Comparison of ENCODE assay signal across 17 cellular contexts in the genomic region with DNA sequence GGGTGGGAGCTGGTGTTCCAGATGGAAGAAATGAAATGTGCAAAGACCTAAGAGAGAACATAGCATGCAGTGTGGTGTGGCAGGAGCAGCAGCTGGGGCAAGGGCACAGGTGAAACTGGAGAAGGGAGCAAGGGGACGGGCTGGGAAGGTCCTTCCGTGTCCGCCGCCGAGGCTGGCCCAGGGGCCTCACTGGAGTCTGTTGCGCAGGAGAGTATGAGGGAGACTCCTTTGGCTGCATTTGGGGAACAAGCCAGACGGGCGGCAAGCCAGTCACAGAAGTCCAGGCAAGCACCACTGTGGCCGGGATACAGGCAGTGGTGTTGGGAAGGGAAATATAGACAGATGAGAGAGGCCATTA.
DNase-seq lines count a peak whose midpoint lies in the region; ATAC-seq and TF ChIP-seq lines count a peak whose summit lies in the region.
"Had no signal": no experiment of that assay in that cellular context is flagged by ENCODE, and none has a peak within 500 bp of the region (broad histone marks: within the 10 kb centered on the region; RNA-seq: fewer than 3 reads in every experiment).

No MANE protein-coding gene starts in this region.

- DNase-seq in activated naive CD4-positive, alpha-beta T cell (lab: John Stamatoyannopoulos, UW): no peak
- no peak for DNase-seq in activated B cell treated with CpG ODN at 0.5 μM for 24 hours
- DNase-seq in naive thymus-derived CD4-positive, alpha-beta T cell: no peak
- no peak for DNase-seq in stimulated activated effector memory CD8-positive, alpha-beta T cell treated with anti-CD3 and anti-CD28 coated beads, Interleukin-12 subunit alpha, Interleukin-12 subunit beta, amount 100 ng/mL, for 72 hours (ENCODE audit: low spot score in 2 of 2)
- no peak for DNase-seq in RPMI8226
- no peak for DNase-seq in HUDEP-2 (lab: John Stamatoyannopoulos, UW; ENCODE audit: unreplicated experiment in 76 of 76)
- no peak for DNase-seq in GM23338 (ENCODE audit: low spot score)
- DNase-seq: DND-41, GF-D8, NCI-H1417, NCI-H1930, NCI-H2171, NCI-H774, Peyer's patch had no signal

- no peak overlapping the region for H3K27ac Mint-ChIP-seq in activated naive CD4-positive, alpha-beta T cell treated with anti-CD3 and anti-CD28 coated beads, Interleukin-2, amount 50 U/mL, for 24 hours
- H3K27ac Mint-ChIP-seq in activated B cell treated with CpG ODN at 0.5 μM for 24 hours (peak overlapping the region; percentile 15), GM23338 (no peak overlapping the region)
- H3K27ac Mint-ChIP-seq in naive thymus-derived CD4-positive, alpha-beta T cell: peak overlapping the region in 2 of 9 donors; percentile 25 to 86
- H3K27ac Mint-ChIP-seq in stimulated activated effector memory CD8-positive, alpha-beta T cell treated with anti-CD3 and anti-CD28 coated beads, Interleukin-12 subunit alpha, Interleukin-12 subunit beta, amount 100 ng/mL, for 72 hours: peak overlapping the region; percentile 65
- H3K27ac Mint-ChIP-seq: CD14-positive monocyte had no signal

- POLR2A ChIA-PET in activated B cell treated with CpG ODN at 0.5 μM for 24 hours (lab: Charles Lee): interaction anchor here (1.0 kb wide), 1 partner anchor 313 kb away, joined by 3 read pairs; no protein-coding TSS in a partner anchor
- POLR2A ChIA-PET in naive thymus-derived CD4-positive, alpha-beta T cell (lab: Charles Lee): no interaction called here

- no peaks in the 10 kb centered on the region for H3K27me3 Mint-ChIP-seq in activated naive CD4-positive, alpha-beta T cell treated with anti-CD3 and anti-CD28 coated beads, Interleukin-2, amount 50 U/mL, for 24 hours
- H3K27me3 Mint-ChIP-seq in activated B cell treated with CpG ODN at 0.5 μM for 24 hours (no peaks in the 10 kb centered on the region), GM23338 (ENCODE audit: insufficient read depth, low read depth, poor library complexity) (no peaks in the 10 kb centered on the region)
- H3K27me3 Mint-ChIP-seq in naive thymus-derived CD4-positive, alpha-beta T cell: no peaks in the 10 kb centered on the region

- no peaks in the 10 kb centered on the region for H3K9me3 ChIP-seq in naive thymus-derived CD4-positive, alpha-beta T cell (ENCODE audit: control insufficient read depth in 2 of 3, low read length in 3 of 3)
- H3K9me3 ChIP-seq: A549, Peyer's patch had no signal

- intact Hi-C loops in activated B cell treated with CpG ODN at 0.5 μM for 24 hours (cut with micrococcal nuclease): loop anchor here (5.0 kb wide), 1 partner anchor 300 kb away; no protein-coding TSS in a partner anchor
- intact Hi-C loops in naive thymus-derived CD4-positive, alpha-beta T cell (cut with micrococcal nuclease): loop anchor here in 1 of 2 donors (5.0 kb wide), 1 partner anchor 205 kb away; no protein-coding TSS in a partner anchor

- peak overlapping the region; percentile 51 for H3K4me3 Mint-ChIP-seq in activated naive CD4-positive, alpha-beta T cell treated with anti-CD3 and anti-CD28 coated beads, Interleukin-2, amount 50 U/mL, for 24 hours
- H3K4me3 Mint-ChIP-seq in activated B cell treated with CpG ODN at 0.5 μM for 24 hours (no peak overlapping the region), GM23338 (no peak overlapping the region)
- peak overlapping the region in 1 of 10 donors; percentile 56 for H3K4me3 Mint-ChIP-seq in naive thymus-derived CD4-positive, alpha-beta T cell
- no peak overlapping the region for H3K4me3 Mint-ChIP-seq in stimulated activated effector memory CD8-positive, alpha-beta T cell treated with anti-CD3 and anti-CD28 coated beads, Interleukin-12 subunit alpha, Interleukin-12 subunit beta, amount 100 ng/mL, for 72 hours
- H3K4me3 Mint-ChIP-seq: CD14-positive monocyte had no signal

- no peaks in the 10 kb centered on the region for H3F3A ChIP-seq in GM23338 (replicated peaks; ENCODE audit: low read depth)

- no peaks in the 10 kb centered on the region for H3K9me3 Mint-ChIP-seq in activated naive CD4-positive, alpha-beta T cell treated with anti-CD3 and anti-CD28 coated beads, Interleukin-2, amount 50 U/mL, for 24 hours
- H3K9me3 Mint-ChIP-seq in activated B cell treated with CpG ODN at 0.5 μM for 24 hours (no peaks in the 10 kb centered on the region), GM23338 (no peaks in the 10 kb centered on the region)
- H3K9me3 Mint-ChIP-seq in naive thymus-derived CD4-positive, alpha-beta T cell: peaks cover 0 to 2% (median 0%) of the 10 kb centered on the region in 11 donors
- no peaks in the 10 kb centered on the region for H3K9me3 Mint-ChIP-seq in stimulated activated effector memory CD8-positive, alpha-beta T cell treated with anti-CD3 and anti-CD28 coated beads, Interleukin-12 subunit alpha, Interleukin-12 subunit beta, amount 100 ng/mL, for 72 hours
- H3K9me3 Mint-ChIP-seq: CD14-positive monocyte had no signal

- no peak for ATAC-seq in activated B cell treated with CpG ODN at 0.5 μM for 24 hours (ENCODE audit: low read depth)
- ATAC-seq in naive thymus-derived CD4-positive, alpha-beta T cell: no peak
- ATAC-seq in stimulated activated effector memory CD8-positive, alpha-beta T cell treated with anti-CD3 and anti-CD28 coated beads, Interleukin-12 subunit alpha, Interleukin-12 subunit beta, amount 100 ng/mL, for 72 hours: no peak
- ATAC-seq in GM23338: no peak
- ATAC-seq: A549 had no signal

- H3K79me2 ChIP-seq in GM23338 (replicated peaks; ENCODE audit: insufficient read depth): no peaks in the 10 kb centered on the region

- peaks cover 45% of the 10 kb centered on the region for H3K4me1 Mint-ChIP-seq in activated naive CD4-positive, alpha-beta T cell treated with anti-CD3 and anti-CD28 coated beads, Interleukin-2, amount 50 U/mL, for 24 hours
- H3K4me1 Mint-ChIP-seq in activated B cell treated with CpG ODN at 0.5 μM for 24 hours (peaks cover 6% of the 10 kb centered on the region), GM23338 (peaks cover 4% of the 10 kb centered on the region; the same call in 2 of the 3 replicates)
- H3K4me1 Mint-ChIP-seq in naive thymus-derived CD4-positive, alpha-beta T cell: peaks cover 10 to 53% (median 37%) of the 10 kb centered on the region in 7 donors
- peaks cover 9% of the 10 kb centered on the region for H3K4me1 Mint-ChIP-seq in stimulated activated effector memory CD8-positive, alpha-beta T cell treated with anti-CD3 and anti-CD28 coated beads, Interleukin-12 subunit alpha, Interleukin-12 subunit beta, amount 100 ng/mL, for 72 hours
- H3K4me1 Mint-ChIP-seq: CD14-positive monocyte had no signal

- TF ChIP-seq CTCF in activated B cell treated with CpG ODN at 0.5 μM for 24 hours (IDR thresholded peaks at IDR 0.05) (no peak), GM23338 (conservative IDR thresholded peaks at IDR 0.05; ENCODE audit: low read depth in 2 of 2) (no peak)

- CTCF ChIA-PET in activated B cell treated with CpG ODN at 0.5 μM for 24 hours (lab: Charles Lee): interaction anchor here (3.0 to 3.7 kb wide), 2 partner anchors 245 to 421 kb away, joined by 10 to 18 read pairs; no protein-coding TSS in a partner anchor
- CTCF ChIA-PET in naive thymus-derived CD4-positive, alpha-beta T cell (lab: Charles Lee): interaction anchor here (1.0 to 1.8 kb wide), 2 partner anchors 206 to 382 kb away, joined by 3 to 4 read pairs; no protein-coding TSS in a partner anchor

- peaks cover 0 to 15% of the 10 kb centered on the region in 2 donors for H3K4me1 ChIP-seq in naive thymus-derived CD4-positive, alpha-beta T cell (ENCODE audit: control insufficient read depth in 2 of 2, insufficient read depth in 2 of 2, low read length in 2 of 2)
- H3K4me1 ChIP-seq in GM23338 (ENCODE audit: insufficient read depth): no peaks in the 10 kb centered on the region
- H3K4me1 ChIP-seq: A549, Peyer's patch had no signal

- no peak overlapping the region for H3K4me2 ChIP-seq in GM23338
- H3K4me2 ChIP-seq: A549 had no signal

- no peak overlapping the region for H3K4me3 ChIP-seq in naive thymus-derived CD4-positive, alpha-beta T cell (ENCODE audit: low read length)
- no peak overlapping the region for H3K4me3 ChIP-seq in GM23338
- H3K4me3 ChIP-seq: A549, Peyer's patch had no signal

- peak overlapping the region; percentile 7 for H3K27ac ChIP-seq in naive thymus-derived CD4-positive, alpha-beta T cell (ENCODE audit: low read depth, low read length)
- no peak overlapping the region for H3K27ac ChIP-seq in GM23338 (ENCODE audit: low read depth)
- H3K27ac ChIP-seq: A549, Peyer's patch had no signal

- H4K20me1 ChIP-seq in GM23338 (replicated peaks; ENCODE audit: insufficient read depth): no peaks in the 10 kb centered on the region

- H3K9me2 ChIP-seq in GM23338 (ENCODE audit: insufficient read depth): no peaks in the 10 kb centered on the region

- H3K27me3 ChIP-seq in naive thymus-derived CD4-positive, alpha-beta T cell (ENCODE audit: control insufficient read depth in 2 of 2, insufficient read depth in 2 of 2, low read length in 2 of 2): no peaks in the 10 kb centered on the region
- no peaks in the 10 kb centered on the region for H3K27me3 ChIP-seq in GM23338 (ENCODE audit: insufficient read depth)
- H3K27me3 ChIP-seq: Peyer's patch had no signal

- peaks cover 34% of the 10 kb centered on the region for H3K36me3 Mint-ChIP-seq in activated naive CD4-positive, alpha-beta T cell treated with anti-CD3 and anti-CD28 coated beads, Interleukin-2, amount 50 U/mL, for 24 hours
- H3K36me3 Mint-ChIP-seq in activated B cell treated with CpG ODN at 0.5 μM for 24 hours (ENCODE audit: low read depth): peaks cover 55% of the 10 kb centered on the region
- H3K36me3 Mint-ChIP-seq in naive thymus-derived CD4-positive, alpha-beta T cell: peaks cover 5 to 16% (median 7%) of the 10 kb centered on the region in 5 donors
- H3K36me3 Mint-ChIP-seq in stimulated activated effector memory CD8-positive, alpha-beta T cell treated with anti-CD3 and anti-CD28 coated beads, Interleukin-12 subunit alpha, Interleukin-12 subunit beta, amount 100 ng/mL, for 72 hours: peaks cover 47% of the 10 kb centered on the region
- H3K36me3 Mint-ChIP-seq in GM23338 (ENCODE audit: low read depth): no peaks in the 10 kb centered on the region
- H3K36me3 Mint-ChIP-seq: CD14-positive monocyte had no signal

- peaks cover 0 to 39% (median 0%) of the 10 kb centered on the region in 3 experiments for H3K36me3 ChIP-seq in naive thymus-derived CD4-positive, alpha-beta T cell (ENCODE audit: control insufficient read depth in 2 of 3, insufficient read depth in 3 of 3, low read length in 3 of 3)
- H3K36me3 ChIP-seq in GM23338 (ENCODE audit: insufficient read depth): no peaks in the 10 kb centered on the region
- H3K36me3 ChIP-seq: Peyer's patch had no signal

- no peak overlapping the region for H2AFZ ChIP-seq in GM23338

TF ChIP-seq in GM23338, 12 proteins besides CTCF, POLR2A, EP300 and RAD21 (continues in another document):
- no peak for TF ChIP-seq CREB1 (CRISPR knock-in tag; IDR thresholded peaks at IDR 0.05; ENCODE audit: low read depth)
- TF ChIP-seq, protein P1, sequence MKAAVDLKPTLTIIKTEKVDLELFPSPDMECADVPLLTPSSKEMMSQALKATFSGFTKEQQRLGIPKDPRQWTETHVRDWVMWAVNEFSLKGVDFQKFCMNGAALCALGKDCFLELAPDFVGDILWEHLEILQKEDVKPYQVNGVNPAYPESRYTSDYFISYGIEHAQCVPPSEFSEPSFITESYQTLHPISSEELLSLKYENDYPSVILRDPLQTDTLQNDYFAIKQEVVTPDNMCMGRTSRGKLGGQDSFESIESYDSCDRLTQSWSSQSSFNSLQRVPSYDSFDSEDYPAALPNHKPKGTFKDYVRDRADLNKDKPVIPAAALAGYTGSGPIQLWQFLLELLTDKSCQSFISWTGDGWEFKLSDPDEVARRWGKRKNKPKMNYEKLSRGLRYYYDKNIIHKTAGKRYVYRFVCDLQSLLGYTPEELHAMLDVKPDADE (IDR thresholded peaks at IDR 0.05): no peak

Comparison
In these comparisons a context has a peak if more than half of its experiments do, and no peak if none do; other contexts are left out.
1. H3K27ac Mint-ChIP-seq: peak in activated B cell treated with CpG ODN at 0.5 μM for 24 hours (single experiment) and stimulated activated effector memory CD8-positive, alpha-beta T cell treated with anti-CD3 and anti-CD28 coated beads, Interleukin-12 subunit alpha, Interleukin-12 subunit beta, amount 100 ng/mL, for 72 hours (single experiment); none in activated naive CD4-positive, alpha-beta T cell treated with anti-CD3 and anti-CD28 coated beads, Interleukin-2, amount 50 U/mL, for 24 hours (single experiment) and GM23338 (single experiment).